In the genomic region with DNA sequence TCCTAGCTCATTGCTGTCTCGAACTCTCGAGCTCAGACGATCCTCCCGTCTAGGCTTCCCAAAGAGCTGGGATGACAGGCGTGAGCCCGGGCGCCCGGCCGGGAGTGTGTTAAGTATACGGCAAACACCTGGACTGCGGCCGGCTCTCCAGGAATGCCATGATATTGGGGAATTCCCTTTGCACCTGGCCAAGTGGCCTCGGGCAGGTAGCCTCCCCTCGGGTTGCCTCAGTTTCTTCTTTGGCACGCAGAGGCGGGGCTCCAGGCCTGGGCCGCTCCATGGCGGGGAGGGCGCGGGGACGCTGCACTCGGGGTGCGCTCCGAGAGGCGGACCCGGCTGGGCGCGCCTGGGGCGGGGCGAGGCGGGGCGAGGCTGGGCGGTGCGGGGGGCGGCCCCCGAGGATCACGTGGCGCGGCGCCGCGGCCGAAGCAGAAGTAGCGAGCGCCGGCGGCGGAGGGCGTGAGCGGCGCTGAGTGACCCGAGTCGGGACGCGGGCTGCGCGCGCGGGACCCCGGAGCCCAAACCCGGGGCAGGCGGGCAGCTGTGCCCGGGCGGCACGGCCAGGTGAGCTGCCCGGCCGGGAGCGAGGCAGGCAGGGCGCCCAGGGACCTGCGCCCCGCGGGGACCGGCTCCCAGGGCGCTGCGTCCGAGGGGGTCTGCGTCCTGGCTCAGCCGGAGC, we compare ENCODE assay signal across 8 cellular contexts. TPM values are rescaled to one million over a fixed set of nuclear protein-coding genes. Genes with fewer than 3 reads are reported as not detected.
DNase-seq lines count a peak whose midpoint lies in the region; ATAC-seq and TF ChIP-seq lines count a peak whose summit lies in the region.

A gene (plus strand): TSS at position 431 of the 679 bp plus-strand sequence. CDS start 6,699 bp downstream, outside the sequence.

- H3K4me1 ChIP-seq in endodermal cell (ENCODE audit: control insufficient read depth, insufficient read depth, low read length): peaks cover 6% of the 10 kb centered on the region

- no peak for TF ChIP-seq CTCF in activated CD8-positive, alpha-beta T cell treated with anti-CD3 and anti-CD28 coated beads for 36 hours (IDR thresholded peaks at IDR 0.05)
- TF ChIP-seq CTCF in endodermal cell (conservative IDR thresholded peaks at IDR 0.05): no peak

- peak within 1 kb of the TSS; percentile 77 for H3K4me3 Mint-ChIP-seq in activated CD8-positive, alpha-beta T cell treated with anti-CD3 and anti-CD28 coated beads for 36 hours
- peak within 1 kb of the TSS; percentile 77 for H3K4me3 Mint-ChIP-seq in endodermal cell

- DNase-seq in NCI-H748 (lab: John Stamatoyannopoulos, UW; ENCODE audit: unreplicated experiment) (peak; percentile 60), NCI-H748 treated with DMSO at 0.1 percent for 48 hours (lab: John Stamatoyannopoulos, UW) (no peak), NCI-H2227 (lab: John Stamatoyannopoulos, UW; ENCODE audit: unreplicated experiment) (peak; percentile 78), endodermal cell (peak; percentile 91), mucosa of gallbladder (ENCODE audit: low spot score) (peak; percentile 80)
- peak; percentile 77 for DNase-seq in activated CD8-positive, alpha-beta T cell treated with anti-CD3 and anti-CD28 coated beads for 36 hours
- peak; percentile 45 to 53 for DNase-seq in stimulated activated CD8-positive, alpha-beta memory T cell treated with anti-CD3 and anti-CD28 coated beads, Interleukin-7, amount 100 ng/mL, for 1 hour (ENCODE audit: low read depth in 2 of 2)

- intact Hi-C loops in activated CD8-positive, alpha-beta T cell treated with anti-CD3 and anti-CD28 coated beads for 36 hours (cut with micrococcal nuclease): loop anchor here (10.0 kb wide), 1 partner anchor 96 kb away; no protein-coding TSS in a partner anchor

- H3K4me3 ChIP-seq in endodermal cell (ENCODE audit: low read length): peak within 1 kb of the TSS; percentile 83

- H3K9ac ChIP-seq in endodermal cell (ENCODE audit: extremely low read depth, low read length, poor library complexity, severe bottlenecking): peak within 1 kb of the TSS; percentile 11

- H3K4me1 Mint-ChIP-seq in activated CD8-positive, alpha-beta T cell treated with anti-CD3 and anti-CD28 coated beads for 36 hours (ENCODE audit: low read depth): peaks cover 10% of the 10 kb centered on the region
- H3K4me1 Mint-ChIP-seq in endodermal cell: peaks cover 34% of the 10 kb centered on the region

- CTCF ChIA-PET in activated CD8-positive, alpha-beta T cell treated with anti-CD3 and anti-CD28 coated beads for 36 hours (lab: Charles Lee): interaction anchor here (0.7 to 1.7 kb wide), 6 partner anchors 19 to 106 kb away, joined by 3 to 9 read pairs (median 3); no protein-coding TSS in a partner anchor

- no peaks in the 10 kb centered on the region for H3K9me3 Mint-ChIP-seq in activated CD8-positive, alpha-beta T cell treated with anti-CD3 and anti-CD28 coated beads for 36 hours
- no peaks in the 10 kb centered on the region for H3K9me3 Mint-ChIP-seq in endodermal cell

- POLR2A ChIA-PET in activated CD8-positive, alpha-beta T cell treated with anti-CD3 and anti-CD28 coated beads for 36 hours (lab: Charles Lee): interaction anchor here (0.7 to 1.1 kb wide), 3 partner anchors 17 to 96 kb away, joined by 3 read pairs; no protein-coding TSS in a partner anchor

- no peak within 1 kb of the TSS for H3K27ac ChIP-seq in endodermal cell (ENCODE audit: low read depth, low read length)

- H3K27ac Mint-ChIP-seq in activated CD8-positive, alpha-beta T cell treated with anti-CD3 and anti-CD28 coated beads for 36 hours: peak within 1 kb of the TSS; percentile 25
- H3K27ac Mint-ChIP-seq in endodermal cell: peak within 1 kb of the TSS; percentile 64

- H3K27me3 Mint-ChIP-seq in activated CD8-positive, alpha-beta T cell treated with anti-CD3 and anti-CD28 coated beads for 36 hours: peaks cover 39% of the 10 kb centered on the region
- peaks cover 57% of the 10 kb centered on the region for H3K27me3 Mint-ChIP-seq in endodermal cell (ENCODE audit: insufficient read depth)

- H3K9me3 ChIP-seq in endodermal cell (ENCODE audit: control insufficient read depth, low read length): no peaks in the 10 kb centered on the region

- peaks cover 23% of the 10 kb centered on the region for H3K27me3 ChIP-seq in endodermal cell (ENCODE audit: control insufficient read depth, insufficient read depth, low read length, poor library complexity, severe bottlenecking)

- ATAC-seq in HG02870 (IDR thresholded peaks at IDR 0.05; ENCODE audit: unreplicated experiment): peak; percentile 81
- peak; percentile 98 for ATAC-seq in activated CD8-positive, alpha-beta T cell treated with anti-CD3 and anti-CD28 coated beads for 36 hours

- 0 to 2% methylated on average over 41 to 78 of the region's 78 CpGs for WGBS in endodermal cell (ENCODE audit: insufficient coverage in 1 of 2, insufficient read length in 1 of 2), 2 experiments

- no peaks in the 10 kb centered on the region for H3K36me3 Mint-ChIP-seq in activated CD8-positive, alpha-beta T cell treated with anti-CD3 and anti-CD28 coated beads for 36 hours (ENCODE audit: low read depth)
- no peaks in the 10 kb centered on the region for H3K36me3 Mint-ChIP-seq in endodermal cell (ENCODE audit: low read depth)

- H3K36me3 ChIP-seq in endodermal cell (ENCODE audit: control insufficient read depth, insufficient read depth, low read length): no peaks in the 10 kb centered on the region

RNA-seq across cellular contexts. Expression of the gene that starts here (rescaled TPM):
- 10 to 100 TPM; 12.7 to 13.7 TPM for total RNA-seq in activated CD8-positive, alpha-beta T cell treated with anti-CD3 and anti-CD28 coated beads for 36 hours
- 10 to 100 TPM; 34.7 to 48.4 TPM for total RNA-seq in endodermal cell
- polyA plus RNA-seq in endodermal cell (2013, experiment 1 of 2): 3.7 TPM
- polyA plus RNA-seq in endodermal cell (2013, experiment 2 of 2): 3.9 TPM
- 130 TPM for total RNA-seq in mucosa of gallbladder
